Comparison of ENCODE assay signal across 8 cellular contexts in the genomic region with DNA sequence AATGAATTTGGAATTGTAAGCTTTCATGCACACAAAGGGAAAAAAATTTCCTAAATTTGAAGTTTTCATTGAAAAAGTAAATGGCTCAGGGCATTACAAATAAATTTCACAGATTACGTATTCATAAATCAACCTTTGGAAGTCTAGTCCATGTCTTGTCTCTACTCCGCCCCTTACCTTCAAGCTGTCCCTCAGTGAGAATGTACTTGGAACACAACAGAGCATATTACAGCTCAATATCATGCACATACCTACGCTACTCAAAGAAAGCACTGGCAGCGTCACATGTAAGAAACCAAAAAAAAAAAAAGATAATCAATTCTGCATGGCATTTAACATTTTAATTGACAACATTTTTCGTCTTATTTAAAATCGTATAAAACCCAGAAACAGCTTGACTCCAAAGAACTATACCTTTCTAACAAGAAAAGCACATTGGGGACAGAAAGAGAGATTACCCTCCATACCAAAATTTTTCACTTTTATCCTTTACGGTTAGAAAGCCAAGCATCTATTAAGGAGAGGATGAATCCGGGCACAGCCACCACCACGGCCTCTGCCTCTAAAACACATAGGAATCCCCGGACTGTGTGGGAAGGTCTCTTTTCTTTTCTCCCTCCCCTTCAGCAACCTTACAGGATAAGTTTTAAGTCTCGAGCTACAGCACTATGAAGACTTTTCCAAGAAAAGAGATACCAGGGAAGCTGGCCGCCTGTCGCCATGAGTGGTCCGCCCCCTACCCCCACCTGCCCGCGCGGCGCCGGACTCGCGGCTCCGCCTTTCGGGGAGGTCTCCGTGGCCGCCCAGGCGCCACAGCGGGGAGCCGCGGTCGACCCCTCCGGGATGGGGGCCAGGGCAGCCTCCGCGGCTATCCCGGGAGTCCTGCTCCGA. TPM values are rescaled to one million over a fixed set of nuclear protein-coding genes. Genes with fewer than 3 reads are reported as not detected.
A peak's percentile ranks its signal among the peaks of the same experiment; 100 is the strongest.
DNase-seq lines count a peak whose midpoint lies in the region; ATAC-seq and TF ChIP-seq lines count a peak whose summit lies in the region.

No MANE protein-coding gene starts in this region.

- 15% methylated on average over 35 of the region's 35 CpGs for WGBS in thymus

- H3K36me3 ChIP-seq in NT2/D1 (ENCODE audit: insufficient read depth, insufficient read length, low read length) (no peaks in the 10 kb centered on the region), left lung (no peaks in the 10 kb centered on the region), thymus (ENCODE audit: control insufficient read depth, insufficient read depth) (no peaks in the 10 kb centered on the region)

- TF ChIP-seq CTCF in left lung (IDR thresholded peaks at IDR 0.05): no peak

- DNase-seq in A172 (ENCODE audit: low spot score) (peak; percentile 16), NT2/D1 (ENCODE audit: low read depth, low spot score) (no peak), caudate nucleus (lab: John Stamatoyannopoulos, UW) (peak in 9 of 61 donors; percentile 3 to 66 (median 44)), left lung (no peak), superior temporal gyrus (ENCODE audit: extremely low spot score) (no peak)

- peak overlapping the region; percentile 79 for H3K27ac ChIP-seq in caudate nucleus (ENCODE audit: low read depth, low read length)
- H3K27ac ChIP-seq in left lung: peak overlapping the region; percentile 80 to 94
- no peak overlapping the region for H3K27ac ChIP-seq in thymus (ENCODE audit: low read depth)

- intact Hi-C loops in left lung (cut with DNase I): no loop called here

- peak overlapping the region; percentile 91 for H3K9ac ChIP-seq in NT2/D1 (ENCODE audit: insufficient read length, low read depth)

- H3K9me3 ChIP-seq in NT2/D1 (ENCODE audit: insufficient read depth, low read length) (no peaks in the 10 kb centered on the region), left lung (no peaks in the 10 kb centered on the region), thymus (ENCODE audit: control insufficient read depth) (no peaks in the 10 kb centered on the region)

- no peaks in the 10 kb centered on the region for H3K27me3 ChIP-seq in NT2/D1 (ENCODE audit: insufficient read depth, insufficient read length)
- no peaks in the 10 kb centered on the region for H3K27me3 ChIP-seq in left lung
- H3K27me3 ChIP-seq in thymus (ENCODE audit: control insufficient read depth, insufficient read depth): no peaks in the 10 kb centered on the region

- H3K4me1 ChIP-seq in NT2/D1 (ENCODE audit: insufficient read depth, insufficient read length) (no peaks in the 10 kb centered on the region), left lung (peaks cover 0 to 21% of the 10 kb centered on the region in 2 donors), thymus (ENCODE audit: control insufficient read depth, insufficient read depth, low read length) (peaks cover 4% of the 10 kb centered on the region)

- peak; percentile 22 for ATAC-seq in GM18519 (IDR thresholded peaks at IDR 0.05; ENCODE audit: low FRiP score, unreplicated experiment)
- peak; percentile 45 for ATAC-seq in HG02973 (IDR thresholded peaks at IDR 0.05; ENCODE audit: unreplicated experiment)
- ATAC-seq in left lung: peak; percentile 77

- H3K4me3 ChIP-seq in NT2/D1 (ENCODE audit: insufficient read length, low read depth) (peak overlapping the region; percentile 87), left lung (peak overlapping the region; percentile 79 to 80), thymus (ENCODE audit: low read length) (peak overlapping the region; percentile 83)

RNA-seq across cellular contexts. Expression of a gene that starts 1.1 kb away (rescaled TPM):
- total RNA-seq in A172 (2014; rRNA removed; shearing (Covaris generic)): 71.6 and 98.3 TPM in 2 replicates
- total RNA-seq in left lung: 10 to 100 TPM; 68.0 to 83.3 TPM
- polyA plus RNA-seq in thymus: 86.2 TPM

RNA-seq across cellular contexts. Expression of a gene that starts 56.6 kb away (rescaled TPM):
- total RNA-seq in A172 (2014; rRNA removed; shearing (Covaris generic)): 69.1 and 101 TPM in 2 replicates
- total RNA-seq in left lung: 10 to 100 TPM; 45.8 to 57.8 TPM
- 11.2 TPM for polyA plus RNA-seq in thymus

Comparison
In these comparisons a context has a peak if more than half of its experiments do, and no peak if none do; other contexts are left out.
1. ATAC-seq: peak in every context shown above with its lines; median percentile 77 in left lung; 45 in HG02973; 22 in GM18519.